Comparison of ENCODE assay signal across 8 cellular contexts in genomic region chr5:138180183-138180782, GRCh38. TPM values are rescaled to one million over a fixed set of nuclear protein-coding genes. Genes with fewer than 3 reads are reported as not detected.
DNase-seq lines count a peak whose midpoint lies in the region; ATAC-seq, FAIRE-seq and TF ChIP-seq lines count a peak whose summit lies in the region.

No MANE protein-coding gene starts in this region.

- POLR2A ChIA-PET in A549 (lab: Yijun Ruan, JAX) = no interaction called here
- POLR2A ChIA-PET in GM10248 (lab: Yijun Ruan, JAX) = no interaction called here

- WGBS in A549 (ENCODE audit: missing lambda C conversion rate) = 67% methylated on average over 5 of the region's 5 CpGs

- no peaks in the 10 kb centered on the region for H3K27me3 ChIP-seq in foreskin keratinocyte

- no peak for TF ChIP-seq POLR2A in A549 (IDR thresholded peaks at IDR 0.05; ENCODE audit: low read length)

- TF ChIP-seq RAD21 in A549 (conservative IDR thresholded peaks at IDR 0.05 in 1 of 2, IDR thresholded peaks at IDR 0.05 in 1 of 2) = peak; percentile 78 to 83

- peak overlapping the region; percentile 90 for H3K4me2 ChIP-seq in A549

- peak overlapping the region; percentile 80 for H3K4me3 ChIP-seq in A549

- H3K9me3 ChIP-seq in A549 = no peaks in the 10 kb centered on the region

- TF ChIP-seq CTCF in A549 (IDR thresholded peaks at IDR 0.05) (peak; percentile 83), GM10248 (IDR thresholded peaks at IDR 0.05; ENCODE audit: control extremely low read depth, extremely low read depth, low read depth, missing control alignments) (peak; percentile 53), foreskin keratinocyte (conservative IDR thresholded peaks at IDR 0.05) (peak; percentile 79)

- no peak for TF ChIP-seq EP300 in A549 (IDR thresholded peaks at IDR 0.05)

- H3K27ac ChIP-seq in A549 (no peak overlapping the region), foreskin keratinocyte (no peak overlapping the region)

- DNase-seq in A549 (ENCODE audit: low read depth in 1 of 2, low spot score in 1 of 2) = peak; percentile 79 to 81
- DNase-seq in GM10248 (ENCODE audit: extremely low spot score) = peak; percentile 53
- DNase-seq in NCI-H1417 treated with DMSO at 0.1 percent for 48 hours (lab: John Stamatoyannopoulos, UW) = peak; percentile 36
- peak; percentile 89 for DNase-seq in SKM-1 treated with dmso at 0.1 percent for 144 hours (lab: John Stamatoyannopoulos, UW; ENCODE audit: unreplicated experiment)
- peak; percentile 39 to 73 for DNase-seq in foreskin keratinocyte
- no peak for DNase-seq in stimulated activated naive CD8-positive, alpha-beta T cell treated with anti-CD3 and anti-CD28 coated beads, Interleukin-15, Interleukin-2, amounts not matched to agents 100 U/mL and 50 U/mL, for 24 hours
- DNase-seq in activated CD4-positive, CD25-positive, alpha-beta regulatory T cell treated with anti-CD3 and anti-CD28 coated beads, Interleukin-2, amount 50 U/mL, for 72 hours = no peak

- CTCF ChIA-PET in A549 (lab: Yijun Ruan, JAX) = interaction anchor here (0.6 to 6.3 kb wide), 38 partner anchors 9 to 334 kb away, joined by 3 to 41 read pairs (median 4); partner anchors contain the start of genes CDC25C, EGR1, KDM3B and NME5
- CTCF ChIA-PET in GM10248 (lab: Yijun Ruan, JAX) = interaction anchor here (0.6 to 4.8 kb wide), 16 partner anchors 8 to 323 kb away, joined by 3 to 32 read pairs (median 4); partner anchors contain the start of gene KDM3B

- H3K4me1 ChIP-seq in A549 (peaks cover 15% of the 10 kb centered on the region), foreskin keratinocyte (no peaks in the 10 kb centered on the region)

- FAIRE-seq in A549 (lab: Jason Lieb, UNC) = peak; percentile 32

- ATAC-seq in A549 (peak; percentile 46 to 54), foreskin keratinocyte (peak; percentile 2), HG03280 (IDR thresholded peaks at IDR 0.05; ENCODE audit: unreplicated experiment) (no peak)
- peak; percentile 12 for ATAC-seq in stimulated activated naive CD8-positive, alpha-beta T cell treated with anti-CD3 and anti-CD28 coated beads, Interleukin-15, Interleukin-2, amounts not matched to agents 100 U/mL and 50 U/mL, for 24 hours

TF ChIP-seq in A549, 52 proteins besides CTCF, POLR2A, EP300 and RAD21:
- no peak for TF ChIP-seq JUN (IDR thresholded peaks at IDR 0.05)
- no peak for TF ChIP-seq PBX3 (IDR thresholded peaks at IDR 0.05)
- TF ChIP-seq SMC3 (IDR thresholded peaks at IDR 0.05) = peak; percentile 49; the same call in 2 of the 3 replicates
- no peak for TF ChIP-seq BCL3 (IDR thresholded peaks at IDR 0.05)
- TF ChIP-seq NR3C1 (IDR thresholded peaks at IDR 0.05) = no peak
- peak in 1 of 2 experiments; percentile 33; a peak in 1 of 4 replicates for TF ChIP-seq CEBPB (IDR thresholded peaks at IDR 0.05)
- no peak for TF ChIP-seq NFE2L2 (conservative IDR thresholded peaks at IDR 0.05; ENCODE audit: low read length)
- TF ChIP-seq CHD2 (IDR thresholded peaks at IDR 0.05; ENCODE audit: low read length, partially characterized antibody) = no peak
- TF ChIP-seq HDAC2 (IDR thresholded peaks at IDR 0.05) = no peak
- TF ChIP-seq REST (IDR thresholded peaks at IDR 0.05) = no peak
- TF ChIP-seq FOXS1 (CRISPR knock-in tag; IDR thresholded peaks at IDR 0.05) = no peak
- no peak for TF ChIP-seq MAZ (IDR thresholded peaks at IDR 0.05; ENCODE audit: borderline replicate concordance, low read depth, low read length)
- no peak for TF ChIP-seq TFCP2L1 (CRISPR knock-in tag; IDR thresholded peaks at IDR 0.05)
- no peak for TF ChIP-seq RFX5 (IDR thresholded peaks at IDR 0.05)
- no peak for TF ChIP-seq PHF8 (IDR thresholded peaks at IDR 0.05; ENCODE audit: borderline replicate concordance, low read depth)
- TF ChIP-seq ZC3H11A (IDR thresholded peaks at IDR 0.05) = no peak
- TF ChIP-seq HES2 (IDR thresholded peaks at IDR 0.05) = no peak

RNA-seq across cellular contexts. Expression of gene KIF20A, which starts 1.4 kb away (rescaled TPM):
- polyA plus RNA-seq in A549 (2011; rRNA removed) (37.4 and 42.2 TPM in 2 replicates), A549 (2017; fragmentation: RNase III; extraction: RNeasy Plus Mini Kit Qiagen cat#74134 plus additional on column Dnase treatment) (45.0 to 51.4 TPM (median 49.1 TPM) in 3 replicates), foreskin keratinocyte (25.6 and 34.4 TPM in 2 replicates)
- 26.0 and 32.8 TPM in 2 replicates for polyA plus RNA-seq in A549 (2012; cell fraction: cytosol; rRNA removed)
- 35.6 and 42.6 TPM in 2 replicates for polyA plus RNA-seq in A549 (2012; cell fraction: nucleus; rRNA removed)
- 64.8 and 66.4 TPM in 2 replicates for polyA minus RNA-seq in A549 (2011; rRNA and poly(A)+ RNA removed)
- 52.7 and 60.7 TPM in 2 replicates for total RNA-seq in foreskin keratinocyte

RNA-seq across cellular contexts. Expression of gene BRD8, which starts 1.9 kb away (rescaled TPM):
- polyA plus RNA-seq in A549 (2011; rRNA removed) (82.3 and 85.8 TPM in 2 replicates), A549 (2017; fragmentation: RNase III; extraction: RNeasy Plus Mini Kit Qiagen cat#74134 plus additional on column Dnase treatment) (65.7 to 75.6 TPM (median 65.7 TPM) in 3 replicates), foreskin keratinocyte (16.7 and 20.5 TPM in 2 replicates)
- 38.1 and 39.0 TPM in 2 replicates for polyA plus RNA-seq in A549 (2012; cell fraction: cytosol; rRNA removed)
- 58.1 and 80.4 TPM in 2 replicates for polyA plus RNA-seq in A549 (2012; cell fraction: nucleus; rRNA removed)
- 32.8 and 40.7 TPM in 2 replicates for polyA minus RNA-seq in A549 (2011; rRNA and poly(A)+ RNA removed)
- total RNA-seq in foreskin keratinocyte = 30.0 and 32.9 TPM in 2 replicates

RNA-seq across cellular contexts. Expression of gene CDC23, which starts 32.8 kb away (rescaled TPM):
- polyA plus RNA-seq in A549 (2011; rRNA removed) = 61.7 and 70.3 TPM in 2 replicates
- 21.5 and 24.0 TPM in 2 replicates for polyA plus RNA-seq in A549 (2012; cell fraction: cytosol; rRNA removed)
- polyA plus RNA-seq in A549 (2012; cell fraction: nucleus; rRNA removed) = 19.8 and 29.4 TPM in 2 replicates
- 35.5 to 37.5 TPM (median 37.1 TPM) in 3 replicates for polyA plus RNA-seq in A549 (2017; fragmentation: RNase III; extraction: RNeasy Plus Mini Kit Qiagen cat#74134 plus additional on column Dnase treatment)
- 22.8 and 43.3 TPM in 2 replicates for polyA minus RNA-seq in A549 (2011; rRNA and poly(A)+ RNA removed)
- 30.6 and 31.0 TPM in 2 replicates for total RNA-seq in foreskin keratinocyte
- 15.0 and 18.4 TPM in 2 replicates for polyA plus RNA-seq in foreskin keratinocyte

RNA-seq across cellular contexts. Expression of gene NME5, which starts 41.1 kb away (rescaled TPM):
- not detected in 2 replicates for polyA plus RNA-seq in A549 (2011; rRNA removed)
- not detected in 2 replicates for polyA plus RNA-seq in A549 (2012; cell fraction: cytosol; rRNA removed)
- not detected in 2 replicates for polyA plus RNA-seq in A549 (2012; cell fraction: nucleus; rRNA removed)
- not detected in 3 replicates for polyA plus RNA-seq in A549 (2017; fragmentation: RNase III; extraction: RNeasy Plus Mini Kit Qiagen cat#74134 plus additional on column Dnase treatment)
- not detected in 2 replicates for polyA minus RNA-seq in A549 (2011; rRNA and poly(A)+ RNA removed)
- total RNA-seq in foreskin keratinocyte = 0.39 TPM in 1 of 2 replicates, not detected in the other
- polyA plus RNA-seq in foreskin keratinocyte = 0.10 and 0.16 TPM in 2 replicates

Comparison
In these comparisons a context has a peak if more than half of its experiments do, and no peak if none do; other contexts are left out.
1. DNase-seq: peak in A549 (2 of 2), GM10248 (single experiment), NCI-H1417 treated with DMSO at 0.1 percent for 48 hours (single experiment), SKM-1 treated with dmso at 0.1 percent for 144 hours (single experiment) and foreskin keratinocyte (2 of 2); none in stimulated activated naive CD8-positive, alpha-beta T cell treated with anti-CD3 and anti-CD28 coated beads, Interleukin-15, Interleukin-2, amounts not matched to agents 100 U/mL and 50 U/mL, for 24 hours (single experiment) and activated CD4-positive, CD25-positive, alpha-beta regulatory T cell treated with anti-CD3 and anti-CD28 coated beads, Interleukin-2, amount 50 U/mL, for 72 hours (single experiment).
2. Peak in every context shown above with its lines, with median percentiles within 50 percentile points of each other: CTCF ChIP-seq.